ENCODE assay signal across 1 cellular context in the genomic region with DNA sequence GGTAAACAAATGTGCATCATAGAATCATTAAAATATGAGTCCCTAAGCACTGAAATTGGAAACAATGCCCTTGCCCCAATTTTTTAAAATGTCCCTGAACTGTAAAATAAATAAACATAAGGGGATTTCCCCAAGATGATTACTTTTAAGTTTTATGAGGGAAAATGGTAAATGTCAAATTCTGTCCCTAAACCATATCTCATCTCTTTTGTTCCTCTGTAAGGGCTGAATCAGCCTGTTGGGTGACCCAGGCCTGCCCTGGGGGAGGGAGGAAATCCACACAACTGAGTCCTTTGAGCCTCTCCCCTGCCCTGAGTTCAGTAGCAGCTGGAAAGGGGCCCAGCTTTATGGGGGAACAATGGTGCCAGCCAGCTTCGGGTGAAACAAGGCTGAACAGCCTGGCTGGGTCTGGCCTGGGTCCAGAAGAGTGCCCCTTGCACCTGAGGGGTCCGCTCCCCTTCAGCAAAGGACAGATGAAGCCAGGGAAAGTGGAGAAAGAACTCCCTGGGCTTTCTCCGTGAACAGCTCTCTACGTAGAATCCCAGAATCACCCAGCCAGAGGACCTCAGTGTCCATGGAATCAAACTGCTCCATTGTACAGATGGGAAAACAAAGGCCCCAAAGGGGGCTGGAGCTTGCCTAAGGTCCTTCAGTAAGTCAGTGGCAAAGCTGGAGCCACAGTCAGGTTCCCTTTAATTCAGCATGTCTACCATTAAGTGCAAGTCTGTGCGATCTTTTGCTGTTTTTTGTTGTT.
TF ChIP-seq lines count a peak whose summit lies in the region.

No MANE protein-coding gene starts in this region.

TF ChIP-seq in HEK293, 187 proteins besides CTCF, POLR2A, EP300 and RAD21 (continued from another document):
- TF ChIP-seq, protein P1, sequence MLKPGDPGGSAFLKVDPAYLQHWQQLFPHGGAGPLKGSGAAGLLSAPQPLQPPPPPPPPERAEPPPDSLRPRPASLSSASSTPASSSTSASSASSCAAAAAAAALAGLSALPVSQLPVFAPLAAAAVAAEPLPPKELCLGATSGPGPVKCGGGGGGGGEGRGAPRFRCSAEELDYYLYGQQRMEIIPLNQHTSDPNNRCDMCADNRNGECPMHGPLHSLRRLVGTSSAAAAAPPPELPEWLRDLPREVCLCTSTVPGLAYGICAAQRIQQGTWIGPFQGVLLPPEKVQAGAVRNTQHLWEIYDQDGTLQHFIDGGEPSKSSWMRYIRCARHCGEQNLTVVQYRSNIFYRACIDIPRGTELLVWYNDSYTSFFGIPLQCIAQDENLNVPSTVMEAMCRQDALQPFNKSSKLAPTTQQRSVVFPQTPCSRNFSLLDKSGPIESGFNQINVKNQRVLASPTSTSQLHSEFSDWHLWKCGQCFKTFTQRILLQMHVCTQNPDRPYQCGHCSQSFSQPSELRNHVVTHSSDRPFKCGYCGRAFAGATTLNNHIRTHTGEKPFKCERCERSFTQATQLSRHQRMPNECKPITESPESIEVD (tag by site-specific recombination; IDR thresholded peaks at IDR 0.05): peak; percentile 55
- TF ChIP-seq, protein P2, sequence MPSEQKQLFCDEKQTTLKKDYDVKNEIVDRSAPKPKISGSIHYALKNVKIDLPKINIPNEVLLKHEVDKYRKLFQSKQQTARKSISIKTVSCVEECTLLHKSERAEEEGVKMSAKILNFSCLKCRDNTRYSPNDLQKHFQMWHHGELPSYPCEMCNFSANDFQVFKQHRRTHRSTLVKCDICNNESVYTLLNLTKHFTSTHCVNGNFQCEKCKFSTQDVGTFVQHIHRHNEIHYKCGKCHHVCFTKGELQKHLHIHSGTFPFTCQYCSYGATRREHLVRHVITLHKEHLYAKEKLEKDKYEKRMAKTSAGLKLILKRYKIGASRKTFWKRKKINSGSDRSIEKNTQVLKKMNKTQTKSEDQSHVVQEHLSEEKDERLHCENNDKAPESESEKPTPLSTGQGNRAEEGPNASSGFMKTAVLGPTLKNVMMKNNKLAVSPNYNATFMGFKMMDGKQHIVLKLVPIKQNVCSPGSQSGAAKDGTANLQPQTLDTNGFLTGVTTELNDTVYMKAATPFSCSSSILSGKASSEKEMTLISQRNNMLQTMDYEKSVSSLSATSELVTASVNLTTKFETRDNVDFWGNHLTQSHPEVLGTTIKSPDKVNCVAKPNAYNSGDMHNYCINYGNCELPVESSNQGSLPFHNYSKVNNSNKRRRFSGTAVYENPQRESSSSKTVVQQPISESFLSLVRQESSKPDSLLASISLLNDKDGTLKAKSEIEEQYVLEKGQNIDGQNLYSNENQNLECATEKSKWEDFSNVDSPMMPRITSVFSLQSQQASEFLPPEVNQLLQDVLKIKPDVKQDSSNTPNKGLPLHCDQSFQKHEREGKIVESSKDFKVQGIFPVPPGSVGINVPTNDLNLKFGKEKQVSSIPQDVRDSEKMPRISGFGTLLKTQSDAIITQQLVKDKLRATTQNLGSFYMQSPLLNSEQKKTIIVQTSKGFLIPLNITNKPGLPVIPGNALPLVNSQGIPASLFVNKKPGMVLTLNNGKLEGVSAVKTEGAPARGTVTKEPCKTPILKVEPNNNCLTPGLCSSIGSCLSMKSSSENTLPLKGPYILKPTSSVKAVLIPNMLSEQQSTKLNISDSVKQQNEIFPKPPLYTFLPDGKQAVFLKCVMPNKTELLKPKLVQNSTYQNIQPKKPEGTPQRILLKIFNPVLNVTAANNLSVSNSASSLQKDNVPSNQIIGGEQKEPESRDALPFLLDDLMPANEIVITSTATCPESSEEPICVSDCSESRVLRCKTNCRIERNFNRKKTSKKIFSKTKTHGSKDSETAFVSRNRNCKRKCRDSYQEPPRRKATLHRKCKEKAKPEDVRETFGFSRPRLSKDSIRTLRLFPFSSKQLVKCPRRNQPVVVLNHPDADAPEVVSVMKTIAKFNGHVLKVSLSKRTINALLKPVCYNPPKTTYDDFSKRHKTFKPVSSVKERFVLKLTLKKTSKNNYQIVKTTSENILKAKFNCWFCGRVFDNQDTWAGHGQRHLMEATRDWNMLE (tag by site-specific recombination; conservative IDR thresholded peaks at IDR 0.05; ENCODE audit: low read depth): no peak
- TF ChIP-seq ZNF404 (tag by site-specific recombination; IDR thresholded peaks at IDR 0.05) (no peak), FEZF1 (tag by site-specific recombination; IDR thresholded peaks at IDR 0.05) (no peak), SP2 (tag by site-specific recombination; IDR thresholded peaks at IDR 0.05) (no peak), WT1 (tag by site-specific recombination; IDR thresholded peaks at IDR 0.05) (peak; percentile 36), ZNF184 (tag by site-specific recombination; IDR thresholded peaks at IDR 0.05) (no peak), ZSCAN30 (tag by site-specific recombination; IDR thresholded peaks at IDR 0.05) (no peak), ZFP37 (tag by site-specific recombination; IDR thresholded peaks at IDR 0.05) (no peak), OSR2 (tag by site-specific recombination; IDR thresholded peaks at IDR 0.05) (0 out of 2 replicates have a peak, but pooled peaks have one; percentile 14), ZFP3 (tag by site-specific recombination; IDR thresholded peaks at IDR 0.05; ENCODE audit: low read depth) (no peak), ZNF610 (tag by site-specific recombination; IDR thresholded peaks at IDR 0.05; ENCODE audit: borderline replicate concordance) (no peak)
- TF ChIP-seq, protein P3, sequence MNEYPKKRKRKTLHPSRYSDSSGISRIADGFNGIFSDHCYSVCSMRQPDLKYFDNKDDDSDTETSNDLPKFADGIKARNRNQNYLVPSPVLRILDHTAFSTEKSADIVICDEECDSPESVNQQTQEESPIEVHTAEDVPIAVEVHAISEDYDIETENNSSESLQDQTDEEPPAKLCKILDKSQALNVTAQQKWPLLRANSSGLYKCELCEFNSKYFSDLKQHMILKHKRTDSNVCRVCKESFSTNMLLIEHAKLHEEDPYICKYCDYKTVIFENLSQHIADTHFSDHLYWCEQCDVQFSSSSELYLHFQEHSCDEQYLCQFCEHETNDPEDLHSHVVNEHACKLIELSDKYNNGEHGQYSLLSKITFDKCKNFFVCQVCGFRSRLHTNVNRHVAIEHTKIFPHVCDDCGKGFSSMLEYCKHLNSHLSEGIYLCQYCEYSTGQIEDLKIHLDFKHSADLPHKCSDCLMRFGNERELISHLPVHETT (tag by site-specific recombination; IDR thresholded peaks at IDR 0.05): no peak
- TF ChIP-seq, protein P4, sequence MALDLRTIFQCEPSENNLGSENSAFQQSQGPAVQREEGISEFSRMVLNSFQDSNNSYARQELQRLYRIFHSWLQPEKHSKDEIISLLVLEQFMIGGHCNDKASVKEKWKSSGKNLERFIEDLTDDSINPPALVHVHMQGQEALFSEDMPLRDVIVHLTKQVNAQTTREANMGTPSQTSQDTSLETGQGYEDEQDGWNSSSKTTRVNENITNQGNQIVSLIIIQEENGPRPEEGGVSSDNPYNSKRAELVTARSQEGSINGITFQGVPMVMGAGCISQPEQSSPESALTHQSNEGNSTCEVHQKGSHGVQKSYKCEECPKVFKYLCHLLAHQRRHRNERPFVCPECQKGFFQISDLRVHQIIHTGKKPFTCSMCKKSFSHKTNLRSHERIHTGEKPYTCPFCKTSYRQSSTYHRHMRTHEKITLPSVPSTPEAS (tag by site-specific recombination; IDR thresholded peaks at IDR 0.05): no peak
TF ChIP-seq in HEK293: peak in this region for 5.
